Comparison of ENCODE assay signal across 18 cellular contexts in the genomic region with DNA sequence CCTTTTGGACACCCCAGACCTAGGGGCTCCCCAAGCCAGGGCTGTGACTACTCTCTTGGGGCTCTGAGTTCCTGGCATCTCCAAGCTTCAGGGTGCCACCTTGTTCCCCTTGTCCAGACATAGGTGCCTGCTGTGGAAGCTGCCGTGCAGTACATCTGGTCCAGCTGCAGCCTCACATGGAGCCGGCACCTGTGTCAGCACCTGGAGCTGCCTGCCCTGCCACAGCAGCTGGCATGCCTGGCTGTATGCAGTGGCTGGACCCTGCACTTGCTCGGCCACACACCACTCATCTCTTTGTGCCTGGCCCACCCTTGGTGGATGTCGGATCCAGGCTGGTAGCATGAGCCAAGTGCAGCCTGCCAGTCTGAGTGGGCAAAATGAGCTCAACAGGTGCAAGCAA.
"Had no signal": no experiment of that assay in that cellular context is flagged by ENCODE, and none has a peak within 500 bp of the region (broad histone marks: within the 10 kb centered on the region; RNA-seq: fewer than 3 reads in every experiment).

No MANE protein-coding gene starts in this region.

- H3K9ac ChIP-seq: parathyroid adenoma had no signal

- DNase-seq: effector CD4-positive, alpha-beta T cell; endodermal cell; erythroblast; foreskin keratinocyte; immature natural killer cell; left ventricle myocardium inferior; lower lobe of right lung; naive B cell; psoas muscle; retina; stimulated activated CD4-positive, alpha-beta T cell treated with anti-CD3 and anti-CD28 coated beads, Interleukin-2, amount 100 ng/mL, for 24 hours; stimulated activated CD4-positive, alpha-beta T cell treated with anti-CD3 and anti-CD28 coated beads, Interleukin-4, amount 100 ng/mL, for 4 hours; stimulated activated naive B cell treated with anti-CD40 and anti-IgM and Interleukin-4, amounts not matched to agents 10 μg/mL and 1 μg/mL and 100 μg/mL, for 72 hours; stimulated activated naive CD8-positive, alpha-beta T cell treated with anti-CD3 and anti-CD28 coated beads, Interleukin-15, amount 100 ng/mL, for 72 hours; testis had no signal

- H3K27me3 ChIP-seq: foreskin keratinocyte, testis, tibial nerve had no signal

- H3K36me3 ChIP-seq: left ventricle myocardium inferior, lower lobe of right lung, tibial nerve had no signal

- H3K79me2 ChIP-seq: parathyroid adenoma had no signal

- H2AFZ ChIP-seq: parathyroid adenoma had no signal

- H3K27ac ChIP-seq: coronary artery, foreskin keratinocyte, left ventricle myocardium inferior, lower lobe of right lung, parathyroid adenoma, psoas muscle, testis, tibial nerve had no signal

- H3K9me3 ChIP-seq: left ventricle myocardium inferior, lower lobe of right lung, psoas muscle, testis had no signal

- H3K4me1 ChIP-seq: foreskin keratinocyte, left ventricle myocardium inferior, lower lobe of right lung, parathyroid adenoma, psoas muscle, testis, tibial nerve had no signal

- H3K4me3 ChIP-seq: coronary artery, left ventricle myocardium inferior, lower lobe of right lung, psoas muscle, testis, tibial nerve had no signal
